Comparison of ENCODE assay signal across 26 cellular contexts in genomic region chr22:39698106-39698505, GRCh38.
"Had no signal": no experiment of that assay in that cellular context is flagged by ENCODE, and none has a peak within 500 bp of the region (broad histone marks: within the 10 kb centered on the region; RNA-seq: fewer than 3 reads in every experiment).

No MANE protein-coding gene starts in this region.

- ATAC-seq: activated T-cell treated with anti-CD3 and anti-CD28 coated beads, Interleukin-2, amount 50 U/mL, for 72 hours; effector memory CD8-positive, alpha-beta T cell; foreskin keratinocyte; gastrocnemius medialis; WTC11 had no signal

- DNase-seq: activated CD4-positive, alpha-beta memory T cell treated with anti-CD3 and anti-CD28 coated beads, Interleukin-2, amount 10 ng/mL, durations not matched to agents 7 days and 5 days; activated CD4-positive, alpha-beta T cell treated with anti-CD3 and anti-CD28 coated beads for 1 hour; activated CD4-positive, alpha-beta T cell treated with anti-CD3 and anti-CD28 coated beads for 4 hours; activated CD4-positive, alpha-beta T cell treated with anti-CD3 and anti-CD28 coated beads, Interleukin-2, amount 10 ng/mL, durations not matched to agents 7 days and 5 days; activated CD4-positive, alpha-beta T cell treated with anti-CD3 and anti-CD28 coated beads, Interleukin-2, amount 50 U/mL, for 4 hours; activated CD8-positive, alpha-beta memory T cell treated with anti-CD3 and anti-CD28 coated beads, Interleukin-2, amount 50 U/mL, for 48 hours; activated gamma-delta T cell treated with Interleukin-2 at 50 U/mL for 16 hours; activated naive CD4-positive, alpha-beta T cell treated with anti-CD3 and anti-CD28 coated beads, Interleukin-2, amount 50 U/mL, for 16 hours; activated naive CD4-positive, alpha-beta T cell treated with Interleukin-2 at 50 U/mL for 16 hours; activated T-cell treated with anti-CD3 and anti-CD28 coated beads for 4 hours; activated T-cell treated with anti-CD3 and anti-CD28 coated beads, Interleukin-2, amount 50 U/mL, for 24 hours; activated T-cell treated with anti-CD3 and anti-CD28 coated beads, Interleukin-2, amount 50 U/mL, for 72 hours; amniotic stem cell; anterior cingulate cortex; brain microvascular endothelial cell; caudate nucleus; cortex of kidney; dermis blood vessel endothelial cell; effector CD4-positive, alpha-beta T cell; effector memory CD8-positive, alpha-beta T cell; erythroblast; foreskin keratinocyte; gastrocnemius medialis; glutamatergic neuron; T-helper 2 cell had no signal
